9 cellular contexts compared by ENCODE assay signal in the genomic region with DNA sequence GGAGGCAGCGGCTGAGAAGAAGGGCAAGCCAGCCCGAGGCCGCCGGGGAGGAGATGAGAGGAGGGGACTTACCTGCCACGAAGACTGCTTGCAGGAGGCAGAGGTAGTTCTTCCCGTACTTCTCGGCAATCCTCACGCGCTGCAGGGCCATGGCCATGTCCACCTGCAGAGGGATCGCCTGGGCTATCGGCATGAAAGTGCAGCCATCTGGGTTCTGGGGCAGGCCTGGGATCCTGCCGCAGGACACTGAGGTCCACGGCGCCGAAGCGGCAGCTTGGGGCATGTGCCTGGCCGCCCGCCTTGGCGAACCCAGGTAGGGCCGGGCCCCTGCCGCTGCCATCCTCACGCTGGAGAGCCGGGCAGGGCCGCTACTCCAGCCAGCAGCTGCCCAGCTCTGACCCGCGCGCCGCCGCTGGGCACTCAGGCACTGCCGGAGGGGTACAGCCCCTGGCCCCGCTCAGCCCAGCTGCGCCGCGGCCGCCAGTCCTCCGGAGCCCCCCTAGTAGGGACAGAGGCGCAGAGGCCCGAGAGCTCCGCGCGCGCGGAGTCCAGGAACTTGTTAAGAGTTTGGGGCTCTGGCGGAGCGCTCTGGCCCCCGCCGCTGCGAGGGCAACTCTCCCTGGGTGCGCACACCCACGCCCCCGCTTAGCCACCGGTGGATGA. TPM values are rescaled to one million over a fixed set of nuclear protein-coding genes. Genes with fewer than 3 reads are reported as not detected.
DNase-seq lines count a peak whose midpoint lies in the region; ATAC-seq and TF ChIP-seq lines count a peak whose summit lies in the region.
"Had no signal": no experiment of that assay in that cellular context is flagged by ENCODE, and none has a peak within 500 bp of the region (broad histone marks: within the 10 kb centered on the region; RNA-seq: fewer than 3 reads in every experiment).

No MANE protein-coding gene starts in this region.

- no peak overlapping the region; the same call in 1 of the 2 replicates for H3K9ac ChIP-seq in HUES48 (ENCODE audit: low read depth, low read length)
- H3K9ac ChIP-seq: KMS-11 had no signal

- peak overlapping the region; percentile 80 for H2AFZ ChIP-seq in neuron (ENCODE audit: low read depth, low read length)

- H3K4me1 ChIP-seq in HUES48 (ENCODE audit: control insufficient read depth, insufficient read depth, low read length) = 0 out of 2 replicates have a peak, but pooled peaks cover 5% of the 10 kb centered on the region
- no peaks in the 10 kb centered on the region for H3K4me1 ChIP-seq in neuron (ENCODE audit: insufficient read depth, low read length)

- H3K27me3 ChIP-seq in HUES48 (ENCODE audit: control insufficient read depth, insufficient read depth, low read length) (peaks cover 23% of the 10 kb centered on the region), neuron (ENCODE audit: insufficient read depth, low read length) (peaks cover 24% of the 10 kb centered on the region)

- DNase-seq in ELF-1 (ENCODE audit: low read depth, low spot score) (peak; percentile 59), fibroblast of the aortic adventitia (ENCODE audit: low read depth) (no peak), NCI-H187 treated with DMSO at 0.1 percent for 48 hours (lab: John Stamatoyannopoulos, UW) (no peak)

- TF ChIP-seq CTCF in fibroblast of the aortic adventitia (IDR thresholded peaks at IDR 0.05; ENCODE audit: insufficient read depth, low read length) = no peak

- H3K27ac ChIP-seq in HUES48 (ENCODE audit: low read depth, low read length) = no peak overlapping the region
- H3K27ac ChIP-seq: KMS-11 had no signal

- H3K36me3 ChIP-seq in HUES48 (ENCODE audit: control insufficient read depth, insufficient read depth, low read length) (no peaks in the 10 kb centered on the region), neuron (ENCODE audit: insufficient read depth, low read length) (no peaks in the 10 kb centered on the region)

- peak overlapping the region; percentile 58 for H3K4me3 ChIP-seq in HUES48 (ENCODE audit: low read depth, low read length)
- peak overlapping the region; percentile 49 for H3K4me3 ChIP-seq in fibroblast of the aortic adventitia (ENCODE audit: low read depth, low read length)
- peak overlapping the region; percentile 47 for H3K4me3 ChIP-seq in neuron (ENCODE audit: low read length)

- no peak for ATAC-seq in GM21367 (IDR thresholded peaks at IDR 0.05; ENCODE audit: unreplicated experiment)
- no peak for ATAC-seq in HG03139 (IDR thresholded peaks at IDR 0.05; ENCODE audit: unreplicated experiment)
- no peak for ATAC-seq in GM18511 (IDR thresholded peaks at IDR 0.05; ENCODE audit: unreplicated experiment)

- H3K9me3 ChIP-seq in HUES48 (ENCODE audit: control insufficient read depth, insufficient read depth, low read length) (no peaks in the 10 kb centered on the region), neuron (ENCODE audit: low read length) (no peaks in the 10 kb centered on the region)

RNA-seq across cellular contexts. Expression of gene MCF2, which starts 16.0 kb away (rescaled TPM):
- 0.45 and 2.8 TPM in 2 replicates for total RNA-seq in fibroblast of the aortic adventitia (ENCODE audit: low replicate concordance)
